Comparison of ENCODE assay signal across 1 cellular context in genomic region chr7:13091974-13092707, GRCh38.
TF ChIP-seq lines count a peak whose summit lies in the region.

No MANE protein-coding gene starts in this region.

TF ChIP-seq in HepG2, 621 proteins besides CTCF, POLR2A, EP300 and RAD21 (continued from another document):
- TF ChIP-seq, protein P1, sequence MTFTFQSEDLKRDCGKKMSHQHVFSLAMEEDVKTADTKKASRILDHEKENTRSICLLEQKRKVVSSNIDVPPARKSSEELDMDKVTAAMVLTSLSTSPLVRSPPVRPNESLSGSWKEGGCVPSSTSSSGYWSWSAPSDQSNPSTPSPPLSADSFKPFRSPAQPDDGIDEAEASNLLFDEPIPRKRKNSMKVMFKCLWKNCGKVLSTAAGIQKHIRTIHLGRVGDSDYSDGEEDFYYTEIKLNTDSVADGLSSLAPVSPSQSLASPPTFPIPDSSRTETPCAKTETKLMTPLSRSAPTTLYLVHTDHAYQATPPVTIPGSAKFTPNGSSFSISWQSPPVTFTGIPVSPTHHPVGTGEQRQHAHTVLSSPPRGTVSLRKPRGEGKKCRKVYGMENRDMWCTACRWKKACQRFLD (CRISPR knock-in tag; IDR thresholded peaks at IDR 0.05; ENCODE audit: borderline replicate concordance) = no peak
- TF ChIP-seq KLF9 (CRISPR knock-in tag; IDR thresholded peaks at IDR 0.05; ENCODE audit: low read depth) (no peak), ZNF432 (CRISPR knock-in tag; IDR thresholded peaks at IDR 0.05; ENCODE audit: borderline replicate concordance) (no peak), ZNF563 (CRISPR knock-in tag; IDR thresholded peaks at IDR 0.05) (no peak)
